16 cellular contexts compared by ENCODE assay signal in the genomic region with DNA sequence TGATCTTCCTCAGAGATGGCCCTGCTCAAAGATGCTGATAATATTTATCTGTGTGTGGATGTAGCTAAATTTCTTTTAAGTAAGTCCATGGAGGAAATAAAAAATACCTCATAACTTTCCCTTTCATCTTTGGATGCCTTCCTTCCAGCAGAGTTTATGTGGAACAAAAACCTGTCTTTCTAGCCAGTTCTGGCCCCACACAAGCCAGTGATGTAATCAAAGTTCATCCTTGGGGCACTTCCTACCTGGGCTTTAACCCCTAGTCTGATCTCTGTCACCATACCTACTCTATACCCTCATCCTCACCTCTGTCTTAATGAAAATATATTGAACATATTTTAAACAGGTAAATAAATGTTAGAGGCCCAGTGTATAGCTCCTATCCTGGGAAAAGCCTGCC. TPM values are rescaled to one million over a fixed set of nuclear protein-coding genes. Genes with fewer than 3 reads are reported as not detected.
DNase-seq lines count a peak whose midpoint lies in the region; ATAC-seq, FAIRE-seq and TF ChIP-seq lines count a peak whose summit lies in the region.
"Had no signal": no experiment of that assay in that cellular context is flagged by ENCODE, and none has a peak within 500 bp of the region (broad histone marks: within the 10 kb centered on the region; RNA-seq: fewer than 3 reads in every experiment).

No MANE protein-coding gene starts in this region.

- no peaks in the 10 kb centered on the region for H3K9me2 ChIP-seq in PC-3 (replicated peaks; ENCODE audit: low read length)

- peaks cover 2% of the 10 kb centered on the region for H3K9me3 Mint-ChIP-seq in activated naive CD8-positive, alpha-beta T cell treated with anti-CD3 and anti-CD28 coated beads for 36 hours
- no peaks in the 10 kb centered on the region for H3K9me3 Mint-ChIP-seq in activated naive CD8-positive, alpha-beta T cell treated with anti-CD3 and anti-CD28 coated beads, Interleukin-2, amount 50 U/mL, for 24 hours
- H3K9me3 Mint-ChIP-seq: CD4-positive, alpha-beta T cell had no signal

- H3K4me1 Mint-ChIP-seq in activated naive CD8-positive, alpha-beta T cell treated with anti-CD3 and anti-CD28 coated beads for 36 hours: peaks cover 9% of the 10 kb centered on the region
- peaks cover 5% of the 10 kb centered on the region for H3K4me1 Mint-ChIP-seq in activated naive CD8-positive, alpha-beta T cell treated with anti-CD3 and anti-CD28 coated beads, Interleukin-2, amount 50 U/mL, for 24 hours
- H3K4me1 Mint-ChIP-seq: B cell had no signal

- H3K36me3 ChIP-seq in HepG2 (replicated peaks in 1 of 2; ENCODE audit: control insufficient read depth in 1 of 2, insufficient read depth in 2 of 2, low read length in 2 of 2): no peaks in the 10 kb centered on the region
- H3K36me3 ChIP-seq in PC-3 (ENCODE audit: low read depth, low read length): no peaks in the 10 kb centered on the region
- no peaks in the 10 kb centered on the region for H3K36me3 ChIP-seq in kidney (ENCODE audit: control insufficient read depth in 1 of 2, insufficient read depth in 2 of 2, low read length in 2 of 2)
- H3K36me3 ChIP-seq: HAP-1 had no signal

- peaks cover 0 to 1% of the 10 kb centered on the region in 2 experiments; a peak in 1 of 5 replicates for H3K27me3 ChIP-seq in HepG2 (ENCODE audit: control insufficient read depth in 1 of 2, insufficient read depth in 2 of 2, low read length in 2 of 2)
- no peaks in the 10 kb centered on the region for H3K27me3 ChIP-seq in PC-3 (ENCODE audit: low read length)

- no peak for TF ChIP-seq RAD21 in HepG2 (CRISPR knock-in tag; IDR thresholded peaks at IDR 0.05)

- no peaks in the 10 kb centered on the region for H3K27me3 Mint-ChIP-seq in activated naive CD8-positive, alpha-beta T cell treated with anti-CD3 and anti-CD28 coated beads for 36 hours
- H3K27me3 Mint-ChIP-seq in activated naive CD8-positive, alpha-beta T cell treated with anti-CD3 and anti-CD28 coated beads, Interleukin-2, amount 50 U/mL, for 24 hours: peaks cover 2% of the 10 kb centered on the region
- H3K27me3 Mint-ChIP-seq: B cell; CD4-positive, alpha-beta T cell had no signal

- H3K4me2 ChIP-seq in HepG2 (ENCODE audit: low read depth, low read length): no peak overlapping the region
- H3K4me2 ChIP-seq in PC-3 (ENCODE audit: low read length): no peak overlapping the region

- no peak for DNase-seq in activated naive CD8-positive, alpha-beta T cell treated with anti-CD3 and anti-CD28 coated beads for 36 hours
- no peak for DNase-seq in activated naive CD8-positive, alpha-beta T cell treated with anti-CD3 and anti-CD28 coated beads, Interleukin-2, amount 50 U/mL, for 24 hours
- DNase-seq in epithelial cell of esophagus (ENCODE audit: low read depth) (peak; percentile 15), HepG2 (ENCODE audit: low spot score) (no peak), PC-3 (no peak), AG20443 (ENCODE audit: low spot score) (no peak), kidney (no peak)
- DNase-seq: 8988T; ACHN; CD4-positive, alpha-beta T cell; DMS153; GF-D8 had no signal

- no peak overlapping the region for H3K27ac ChIP-seq in HepG2 (ENCODE audit: extremely low read length, insufficient read depth, low read length)
- no peak overlapping the region for H3K27ac ChIP-seq in PC-3 (ENCODE audit: low read length)
- no peak overlapping the region for H3K27ac ChIP-seq in kidney (ENCODE audit: low read depth in 2 of 2, low read length in 2 of 2)

- FAIRE-seq in HepG2 (lab: Jason Lieb, UNC): no peak
- no peak for FAIRE-seq in kidney (lab: Jason Lieb, UNC)
- FAIRE-seq: D721Med, GM19239 had no signal

- TF ChIP-seq EP300 in HepG2 (IDR thresholded peaks at IDR 0.05; ENCODE audit: low read depth in 2 of 2, low read length in 2 of 2) (no peak), HepG2 (CRISPR knock-in tag; IDR thresholded peaks at IDR 0.05; ENCODE audit: borderline replicate concordance) (no peak)

- H3K27ac Mint-ChIP-seq in activated naive CD8-positive, alpha-beta T cell treated with anti-CD3 and anti-CD28 coated beads for 36 hours: peak overlapping the region; percentile 55
- no peak overlapping the region for H3K27ac Mint-ChIP-seq in activated naive CD8-positive, alpha-beta T cell treated with anti-CD3 and anti-CD28 coated beads, Interleukin-2, amount 50 U/mL, for 24 hours
- H3K27ac Mint-ChIP-seq: B cell; CD4-positive, alpha-beta T cell had no signal

- no peaks in the 10 kb centered on the region for H3K4me1 ChIP-seq in HepG2 (ENCODE audit: insufficient read depth, low read length)
- H3K4me1 ChIP-seq in PC-3 (ENCODE audit: insufficient read depth, low read length): no peaks in the 10 kb centered on the region
- H3K4me1 ChIP-seq in kidney (ENCODE audit: control insufficient read depth in 1 of 2, insufficient read depth in 1 of 2, low read depth in 1 of 2, low read length in 2 of 2): no peaks in the 10 kb centered on the region

- in situ Hi-C loops in HepG2 (cut with HindIII; ENCODE audit: extremely low pct_ligation_motif_present, low pct_unique_long_range_greater_than_20kb): no loop called here

- no peaks in the 10 kb centered on the region for H3K36me3 Mint-ChIP-seq in activated naive CD8-positive, alpha-beta T cell treated with anti-CD3 and anti-CD28 coated beads for 36 hours
- H3K36me3 Mint-ChIP-seq in activated naive CD8-positive, alpha-beta T cell treated with anti-CD3 and anti-CD28 coated beads, Interleukin-2, amount 50 U/mL, for 24 hours (ENCODE audit: low read depth): no peaks in the 10 kb centered on the region

- H4K20me1 ChIP-seq in HepG2 (ENCODE audit: insufficient read depth, low read length) (no peaks in the 10 kb centered on the region), PC-3 (ENCODE audit: low read length) (no peaks in the 10 kb centered on the region)

- intact Hi-C loops in HepG2 (cut with micrococcal nuclease; ENCODE audit: unreplicated experiment): no loop called here
- intact Hi-C loops in PC-3 (cut with micrococcal nuclease): no loop called here
- intact Hi-C loops in kidney (cut with DNase I): no loop called here

- no peak overlapping the region for H3K4me3 ChIP-seq in epithelial cell of esophagus (ENCODE audit: low read length)
- no peak overlapping the region for H3K4me3 ChIP-seq in HepG2 (replicated peaks in 1 of 3; ENCODE audit: insufficient read depth in 1 of 3, low read depth in 2 of 3, low read length in 3 of 3)
- H3K4me3 ChIP-seq in PC-3 (ENCODE audit: low read length): no peak overlapping the region
- H3K4me3 ChIP-seq in kidney (ENCODE audit: low read length in 2 of 2): no peak overlapping the region
- H3K4me3 ChIP-seq: HAP-1 had no signal

- no TSS peak for BruUV-seq in HepG2 (replicated peaks; lab: Mats Ljungman, UMichigan)
- BruUV-seq in PC-3 (replicated peaks; lab: Mats Ljungman, UMichigan): no TSS peak

- H3F3A ChIP-seq in PC-3 (ENCODE audit: low read length, unreplicated experiment): no peaks in the 10 kb centered on the region

- POLR2A ChIA-PET in HepG2 (lab: Yijun Ruan, JAX) (no interaction called here), PC-3 (lab: Charles Lee; ENCODE audit: unreplicated experiment) (no interaction called here)

- H3K4me3 Mint-ChIP-seq in activated naive CD8-positive, alpha-beta T cell treated with anti-CD3 and anti-CD28 coated beads for 36 hours: no peak overlapping the region
- no peak overlapping the region for H3K4me3 Mint-ChIP-seq in activated naive CD8-positive, alpha-beta T cell treated with anti-CD3 and anti-CD28 coated beads, Interleukin-2, amount 50 U/mL, for 24 hours
- H3K4me3 Mint-ChIP-seq: B cell; CD4-positive, alpha-beta T cell had no signal

- H2AFZ ChIP-seq in HepG2 (ENCODE audit: low read length): no peak overlapping the region
- H2AFZ ChIP-seq in PC-3 (ENCODE audit: low read length): no peak overlapping the region

- TF ChIP-seq CTCF in epithelial cell of esophagus (IDR thresholded peaks at IDR 0.05; ENCODE audit: insufficient read depth, low read depth, low read length, missing control alignments) (no peak), HepG2 (CRISPR knock-in tag; IDR thresholded peaks at IDR 0.05) (no peak), PC-3 (conservative IDR thresholded peaks at IDR 0.05; ENCODE audit: low read depth, low read length) (no peak), kidney (IDR thresholded peaks at IDR 0.05; ENCODE audit: borderline replicate concordance, extremely low read depth, insufficient read depth) (no peak)

- H3K9ac ChIP-seq in HepG2 (ENCODE audit: insufficient read depth, low read depth, low read length): no peak overlapping the region
- H3K9ac ChIP-seq in PC-3 (ENCODE audit: low read length): no peak overlapping the region
- H3K9ac ChIP-seq in kidney (ENCODE audit: low read length in 2 of 2): no peak overlapping the region

- CTCF ChIA-PET in HepG2 (lab: Yijun Ruan, JAX; ENCODE audit: low intra/inter-chr PET ratio, low total read pairs): no interaction called here
- CTCF ChIA-PET in PC-3 (lab: Charles Lee): no interaction called here

- ATAC-seq in activated naive CD8-positive, alpha-beta T cell treated with anti-CD3 and anti-CD28 coated beads, Interleukin-2, amount 50 U/mL, for 24 hours: no peak
- ATAC-seq in HepG2: no peak
- ATAC-seq in PC-3: no peak

- H3K9me3 ChIP-seq in HepG2 (ENCODE audit: low read length) (no peaks in the 10 kb centered on the region), PC-3 (ENCODE audit: low read length) (no peaks in the 10 kb centered on the region), kidney (ENCODE audit: control insufficient read depth in 1 of 2, low read length in 2 of 2) (no peaks in the 10 kb centered on the region)
- H3K9me3 ChIP-seq: HAP-1 had no signal

- TF ChIP-seq POLR2A in HepG2 (IDR thresholded peaks at IDR 0.05; ENCODE audit: insufficient read depth in 1 of 2, low read depth in 2 of 2, low read length in 2 of 2): no peak

- H3K79me2 ChIP-seq in HepG2 (ENCODE audit: insufficient read depth, low read length) (no peaks in the 10 kb centered on the region), PC-3 (ENCODE audit: low read length) (no peaks in the 10 kb centered on the region)

RNA-seq across cellular contexts. Expression of a gene that starts 39.8 kb away (rescaled TPM):
- total RNA-seq in activated naive CD8-positive, alpha-beta T cell treated with anti-CD3 and anti-CD28 coated beads for 36 hours: 10 to 100 TPM; 12.3 to 13.3 TPM
- total RNA-seq in HepG2 (2016; rRNA removed; fragmentation: Illumina TruSeq; extraction: Trizol): 23.6 and 24.6 TPM in 2 replicates
- total RNA-seq in HepG2 (2016; cell fraction: cytosol; rRNA removed; fragmentation: Illumina TruSeq; extraction: Trizol; ENCODE audit: low read depth): 28.7 and 29.4 TPM in 2 replicates
- 21.9 and 24.2 TPM in 2 replicates for total RNA-seq in HepG2 (2016; cell fraction: insoluble cytoplasmic fraction; rRNA removed; fragmentation: Illumina TruSeq; extraction: Trizol)
- 29.6 and 33.7 TPM in 2 replicates for total RNA-seq in HepG2 (2016; cell fraction: membrane; rRNA removed; fragmentation: Illumina TruSeq; extraction: Trizol)
- 27.7 and 35.4 TPM in 2 replicates for total RNA-seq in HepG2 (2016; cell fraction: nucleus; rRNA removed; fragmentation: Illumina TruSeq; extraction: Trizol)
- 21.0 and 29.0 TPM in 2 replicates for polyA plus RNA-seq in HepG2 (2011; rRNA removed)
- 16.4 and 17.4 TPM in 2 replicates for polyA plus RNA-seq in HepG2 (2011; cell fraction: cytosol; rRNA removed)
- polyA plus RNA-seq in HepG2 (2011; cell fraction: nucleus; rRNA removed): 33.0 and 40.3 TPM in 2 replicates
- 16.3 and 20.9 TPM in 2 replicates for polyA plus RNA-seq in HepG2 (2012)
- 3.9 and 4.1 TPM in 2 replicates for polyA plus RNA-seq in HepG2 (2016; cell fraction: cytosol; fragmentation: Illumina TruSeq; extraction: Trizol; ENCODE audit: low read depth)
- polyA plus RNA-seq in HepG2 (2016; cell fraction: insoluble cytoplasmic fraction; fragmentation: Illumina TruSeq; extraction: Trizol; ENCODE audit: low read depth): 21.6 and 22.6 TPM in 2 replicates
- 11.4 and 12.7 TPM in 2 replicates for polyA plus RNA-seq in HepG2 (2016; cell fraction: membrane; fragmentation: Illumina TruSeq; extraction: Trizol; ENCODE audit: low read depth)
- 28.8 and 31.1 TPM in 2 replicates for polyA plus RNA-seq in HepG2 (2016; cell fraction: nucleus; fragmentation: Illumina TruSeq; extraction: Trizol; ENCODE audit: insufficient read depth, low read depth)
- polyA minus RNA-seq in HepG2 (2011; rRNA and poly(A)+ RNA removed; ENCODE audit: low replicate concordance): 0.05 and 56.0 TPM in 2 replicates
- 23.4 and 24.9 TPM in 2 replicates for polyA minus RNA-seq in HepG2 (2011; cell fraction: cytosol; rRNA and poly(A)+ RNA removed)
- 104 and 113 TPM in 2 replicates for polyA minus RNA-seq in HepG2 (2011; cell fraction: nucleus; rRNA and poly(A)+ RNA removed)
- total RNA-seq in PC-3 (2014; rRNA removed): 0.18 TPM in 1 of 2 replicates, not detected in the other
- total RNA-seq in kidney: 14.7 TPM
- 4.9 TPM for polyA plus RNA-seq in kidney (ENCODE audit: insufficient read depth, low read depth, low replicate concordance)

Comparison
In these comparisons a context has a peak if more than half of its experiments do, and no peak if none do; other contexts are left out.
1. RNA of a gene that starts 39.8 kb away (total RNA-seq): 21.9 to 35.4 TPM in HepG2, 14.7 TPM in kidney (single experiment) and 12.3 to 13.3 TPM in activated naive CD8-positive, alpha-beta T cell treated with anti-CD3 and anti-CD28 coated beads for 36 hours; 0.18 TPM in PC-3; every median in the first group is over 10 times any median in the second.